Comparison of ENCODE assay signal across 8 cellular contexts in genomic region chr1:28087614-28088167, GRCh38. TPM values are rescaled to one million over a fixed set of nuclear protein-coding genes. Genes with fewer than 3 reads are reported as not detected.
DNase-seq lines count a peak whose midpoint lies in the region; ATAC-seq and TF ChIP-seq lines count a peak whose summit lies in the region.

No MANE protein-coding gene starts in this region.

- DNase-seq in CD14-positive monocyte (ENCODE audit: low spot score) = no peak
- DNase-seq in MV-4-11 (lab: John Stamatoyannopoulos, UW) = peak; percentile 39
- peak in 3 of 7 donors; percentile 8 to 22 (median 22) for DNase-seq in adrenal gland
- DNase-seq in iPS-NIHi11 (ENCODE audit: low spot score) = peak; percentile 13
- no peak for DNase-seq in stimulated activated effector memory CD8-positive, alpha-beta T cell treated with anti-CD3 and anti-CD28 coated beads, Interleukin-12 subunit alpha, Interleukin-12 subunit beta, amount 100 ng/mL, for 72 hours (ENCODE audit: low spot score in 2 of 2)
- DNase-seq in DMS79 treated with DMSO at 0.1 percent for 48 hours (lab: John Stamatoyannopoulos, UW) = no peak
- no peak for DNase-seq in NCI-H1105 treated with DMSO at 0.1 percent for 48 hours (lab: John Stamatoyannopoulos, UW)

- peaks cover 27% of the 10 kb centered on the region for H3K4me1 Mint-ChIP-seq in CD14-positive monocyte
- peaks cover 39% of the 10 kb centered on the region for H3K4me1 Mint-ChIP-seq in stimulated activated effector memory CD8-positive, alpha-beta T cell treated with anti-CD3 and anti-CD28 coated beads, Interleukin-12 subunit alpha, Interleukin-12 subunit beta, amount 100 ng/mL, for 72 hours

- no peaks in the 10 kb centered on the region for H3K27me3 ChIP-seq in adrenal gland

- H3K4me1 ChIP-seq in adrenal gland (replicated peaks in 1 of 2) = peaks cover 8 to 15% of the 10 kb centered on the region in 2 donors

- H3K9me3 Mint-ChIP-seq in CD14-positive monocyte = no peaks in the 10 kb centered on the region
- H3K9me3 Mint-ChIP-seq in stimulated activated effector memory CD8-positive, alpha-beta T cell treated with anti-CD3 and anti-CD28 coated beads, Interleukin-12 subunit alpha, Interleukin-12 subunit beta, amount 100 ng/mL, for 72 hours = no peaks in the 10 kb centered on the region

- 2 to 4% (median 2%) methylated on average over 12 to 16 of the region's 16 CpGs for WGBS in adrenal gland, 4 donors

- TF ChIP-seq POLR2A in adrenal gland (IDR thresholded peaks at IDR 0.05) = no peak

- peak overlapping the region; percentile 96 to 99 (median 98) for H3K27ac Mint-ChIP-seq in CD14-positive monocyte
- H3K27ac Mint-ChIP-seq in stimulated activated effector memory CD8-positive, alpha-beta T cell treated with anti-CD3 and anti-CD28 coated beads, Interleukin-12 subunit alpha, Interleukin-12 subunit beta, amount 100 ng/mL, for 72 hours = peak overlapping the region; percentile 96

- peaks cover 0 to 1% of the 10 kb centered on the region in 2 donors for H3K36me3 Mint-ChIP-seq in CD14-positive monocyte
- H3K36me3 Mint-ChIP-seq in stimulated activated effector memory CD8-positive, alpha-beta T cell treated with anti-CD3 and anti-CD28 coated beads, Interleukin-12 subunit alpha, Interleukin-12 subunit beta, amount 100 ng/mL, for 72 hours = peaks cover 14% of the 10 kb centered on the region

- H3K36me3 ChIP-seq in adrenal gland (replicated peaks in 1 of 2) = no peaks in the 10 kb centered on the region

- H3K27ac ChIP-seq in adrenal gland = peak overlapping the region; percentile 56 to 92 (median 87)

- peaks cover 0 to 2% (median 0%) of the 10 kb centered on the region in 3 donors for H3K27me3 Mint-ChIP-seq in CD14-positive monocyte (ENCODE audit: low read depth in 3 of 3)

- peak; percentile 7 for ATAC-seq in GM18907 (IDR thresholded peaks at IDR 0.05; ENCODE audit: unreplicated experiment)
- ATAC-seq in stimulated activated effector memory CD8-positive, alpha-beta T cell treated with anti-CD3 and anti-CD28 coated beads, Interleukin-12 subunit alpha, Interleukin-12 subunit beta, amount 100 ng/mL, for 72 hours = peak; percentile 1

- TF ChIP-seq CTCF in CD14-positive monocyte (IDR thresholded peaks at IDR 0.05) (no peak), adrenal gland (IDR thresholded peaks at IDR 0.05) (peak in 1 of 6 experiments; percentile 10)

- intact Hi-C loops in CD14-positive monocyte (cut with micrococcal nuclease) (no loop called here), adrenal gland (cut with DNase I) (no loop called here)

- H3K4me3 ChIP-seq in adrenal gland = peak overlapping the region; percentile 48 to 89 (median 73)

- H3K9me3 ChIP-seq in adrenal gland (replicated peaks in 1 of 3) = no peaks in the 10 kb centered on the region

- peak overlapping the region; percentile 94 to 100 for H3K4me3 Mint-ChIP-seq in CD14-positive monocyte
- peak overlapping the region; percentile 91 for H3K4me3 Mint-ChIP-seq in stimulated activated effector memory CD8-positive, alpha-beta T cell treated with anti-CD3 and anti-CD28 coated beads, Interleukin-12 subunit alpha, Interleukin-12 subunit beta, amount 100 ng/mL, for 72 hours

RNA-seq across cellular contexts. Expression of gene EYA3, which starts 0.7 kb away (rescaled TPM):
- polyA plus RNA-seq in CD14-positive monocyte (1 to 10 TPM; 3.3 to 3.7 TPM), adrenal gland (10 to 100 TPM in 1 of 3 donors, 1 to 10 TPM in 2; 4.3 to 20.9 (median 4.7) TPM)
- 10 to 100 TPM in 7 of 8 donors, 1 to 10 TPM in 1; 8.9 to 28.9 (median 15.8) TPM for total RNA-seq in adrenal gland

Comparison
In these comparisons a context has a peak if more than half of its experiments do, and no peak if none do; other contexts are left out.
1. DNase-seq: peak in MV-4-11 (single experiment) and iPS-NIHi11 (single experiment); none in CD14-positive monocyte (single experiment), stimulated activated effector memory CD8-positive, alpha-beta T cell treated with anti-CD3 and anti-CD28 coated beads, Interleukin-12 subunit alpha, Interleukin-12 subunit beta, amount 100 ng/mL, for 72 hours (0 of 2), DMS79 treated with DMSO at 0.1 percent for 48 hours (single experiment) and NCI-H1105 treated with DMSO at 0.1 percent for 48 hours (single experiment).